1 cellular context compared by ENCODE assay signal in the genomic region with DNA sequence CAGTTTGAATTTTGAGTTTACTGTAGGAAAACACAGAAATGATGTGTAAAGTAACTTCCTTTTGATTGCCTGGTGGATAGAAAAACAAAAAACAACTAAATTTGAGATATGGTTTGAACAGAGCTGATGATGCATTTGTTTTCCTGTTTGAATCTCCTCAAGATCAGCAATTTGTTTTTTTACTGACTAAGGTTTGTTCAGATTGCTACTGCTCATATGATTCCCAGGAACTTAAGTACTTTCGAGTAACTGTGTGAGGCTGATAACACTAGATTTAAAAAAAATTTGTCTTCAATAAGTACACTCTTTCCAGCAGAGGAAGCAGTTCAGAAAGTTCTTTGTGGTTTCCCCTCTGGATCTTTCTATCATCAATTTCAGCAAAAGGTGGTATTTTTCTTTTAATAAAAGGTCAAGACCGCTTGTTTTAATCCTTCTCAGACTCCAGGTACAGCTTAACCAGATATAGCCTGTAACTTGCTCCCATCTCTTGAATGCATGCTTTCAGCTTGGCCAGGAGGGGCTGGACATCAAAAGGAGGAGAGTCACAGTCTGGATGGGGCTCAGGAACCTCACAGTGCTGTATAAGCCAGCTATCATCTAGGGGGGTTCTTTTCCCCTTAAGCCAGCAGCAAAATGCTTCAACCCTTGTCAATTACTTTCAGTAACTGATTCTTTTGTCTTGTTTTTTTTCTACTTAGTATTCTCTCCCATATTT.
TF ChIP-seq lines count a peak whose summit lies in the region.

No MANE protein-coding gene starts in this region.

TF ChIP-seq in GM12878, 131 proteins besides CTCF, POLR2A, EP300 and RAD21:
- TF ChIP-seq SIX5 (IDR thresholded peaks at IDR 0.05; ENCODE audit: low read depth, low read length, severe bottlenecking): no peak
- no peak for TF ChIP-seq TCF12 (IDR thresholded peaks at IDR 0.05; ENCODE audit: low read depth, low read length)
- no peak for TF ChIP-seq ESRRA (IDR thresholded peaks at IDR 0.05; ENCODE audit: low read length)
- TF ChIP-seq PML (IDR thresholded peaks at IDR 0.05; ENCODE audit: low read length): no peak
- TF ChIP-seq RAD51 (IDR thresholded peaks at IDR 0.05): no peak
- TF ChIP-seq ASH2L (IDR thresholded peaks at IDR 0.05; ENCODE audit: borderline replicate concordance, low read depth): no peak
- no peak for TF ChIP-seq ETV6 (conservative IDR thresholded peaks at IDR 0.05 in 1 of 2, IDR thresholded peaks at IDR 0.05 in 1 of 2; ENCODE audit: borderline replicate concordance in 1 of 2, low read depth in 1 of 2)
- no peak for TF ChIP-seq POLR2AphosphoS2 (IDR thresholded peaks at IDR 0.05; ENCODE audit: low read depth, low read length)
- TF ChIP-seq ZNF274 (IDR thresholded peaks at IDR 0.05; ENCODE audit: insufficient read depth, insufficient read length): no peak
